ENCODE assay signal across 28 cellular contexts in genomic region chr17:62100050-62100449, GRCh38.
"Had no signal": no experiment of that assay in that cellular context is flagged by ENCODE, and none has a peak within 500 bp of the region (broad histone marks: within the 10 kb centered on the region; RNA-seq: fewer than 3 reads in every experiment).

No MANE protein-coding gene starts in this region.

- H3K9me3 ChIP-seq: esophagus squamous epithelium had no signal

- DNase-seq: activated CD4-positive, alpha-beta memory T cell treated with anti-CD3 and anti-CD28 coated beads for 36 hours; activated CD4-positive, alpha-beta T cell treated with anti-CD3 and anti-CD28 coated beads for 36 hours; activated CD4-positive, alpha-beta T cell treated with anti-CD3 and anti-CD28 coated beads, Interleukin-2, amount 10 ng/mL, durations not matched to agents 24 days and 14 days; activated CD4-positive, CD25-positive, alpha-beta regulatory T cell; activated CD4-positive, CD25-positive, alpha-beta regulatory T cell treated with anti-CD3 and anti-CD28 coated beads, Interleukin-2, amount 50 U/mL, for 72 hours; activated CD8-positive, alpha-beta memory T cell treated with anti-CD3 and anti-CD28 coated beads, Interleukin-2, amount 10 ng/mL, durations not matched to agents 7 days and 5 days; activated CD8-positive, alpha-beta memory T cell treated with anti-CD3 and anti-CD28 coated beads, Interleukin-2, amount 50 U/mL, for 4 hours; activated CD8-positive, alpha-beta T cell treated with anti-CD3 and anti-CD28 coated beads, Interleukin-2, amount 10 ng/mL, durations not matched to agents 7 days and 5 days; activated effector memory CD4-positive, alpha-beta T cell treated with Interleukin-2 at 50 U/mL for 16 hours; activated gamma-delta T cell treated with Interleukin-2 at 50 U/mL for 16 hours; activated naive CD4-positive, alpha-beta T cell treated with anti-CD3 and anti-CD28 coated beads, Interleukin-2, amount 50 U/mL, for 16 hours; activated naive CD4-positive, alpha-beta T cell treated with Interleukin-2 at 50 U/mL for 16 hours; activated T-cell treated with anti-CD3 and anti-CD28 coated beads, Interleukin-2, amount 50 U/mL, for 1 hour; amniotic stem cell; anterior cingulate cortex; brain microvascular endothelial cell; dermis blood vessel endothelial cell; effector CD8-positive, alpha-beta T cell; esophagus squamous epithelium; foreskin melanocyte; T-helper 2 cell had no signal

- H3K4me1 ChIP-seq: esophagus squamous epithelium had no signal

- H3K27ac ChIP-seq: brain microvascular endothelial cell, coronary artery, epithelial cell of prostate, esophagus squamous epithelium had no signal

- H3K27me3 ChIP-seq: brain microvascular endothelial cell, esophagus squamous epithelium had no signal

- H3K36me3 ChIP-seq: brain microvascular endothelial cell, esophagus squamous epithelium had no signal

- FAIRE-seq: astrocyte, bronchial epithelial cell, endometrium, endothelial cell of umbilical vein had no signal

- ATAC-seq: activated CD4-positive, alpha-beta T cell treated with anti-CD3 and anti-CD28 coated beads for 36 hours; activated CD8-positive, alpha-beta memory T cell treated with anti-CD3 and anti-CD28 coated beads, Interleukin-2, amount 10 ng/mL, durations not matched to agents 7 days and 5 days; activated CD8-positive, alpha-beta T cell treated with anti-CD3 and anti-CD28 coated beads, Interleukin-2, amount 10 ng/mL, durations not matched to agents 7 days and 5 days; activated T-helper 17 cell treated with anti-CD3 and anti-CD28 coated beads, Interleukin-2, amount 50 U/mL, for 72 hours had no signal

- H3K4me3 ChIP-seq: coronary artery, esophagus squamous epithelium had no signal
